Comparison of ENCODE assay signal across 10 cellular contexts in the genomic region with DNA sequence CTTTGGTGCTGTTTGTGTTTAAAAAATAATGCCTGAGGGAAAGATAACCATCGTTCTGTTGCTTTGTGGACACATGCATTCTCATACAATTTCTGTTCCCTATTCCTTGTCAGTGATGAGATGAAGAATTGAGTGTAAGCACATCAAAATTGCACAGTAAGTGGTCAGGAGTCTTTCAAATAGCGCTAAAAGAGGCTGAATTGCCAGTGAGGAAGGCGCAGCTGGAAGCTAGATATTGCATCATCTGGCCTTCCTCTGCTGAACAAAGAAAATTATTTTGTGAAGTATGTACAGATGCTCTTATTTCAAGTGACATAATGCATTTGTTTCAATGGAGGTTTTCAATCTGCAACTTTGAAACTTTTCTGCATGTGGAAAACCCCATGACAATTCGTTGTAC.
DNase-seq lines count a peak whose midpoint lies in the region; ATAC-seq and TF ChIP-seq lines count a peak whose summit lies in the region.
"Had no signal": no experiment of that assay in that cellular context is flagged by ENCODE, and none has a peak within 500 bp of the region (broad histone marks: within the 10 kb centered on the region; RNA-seq: fewer than 3 reads in every experiment).

No MANE protein-coding gene starts in this region.

- no peak overlapping the region for H3K27ac ChIP-seq in HCT116 (ENCODE audit: low read depth, low read length)
- peak overlapping the region; percentile 51 for H3K27ac ChIP-seq in rectal smooth muscle tissue (ENCODE audit: low read depth, low read length)
- H3K27ac ChIP-seq: VCaP had no signal

- no peak for TF ChIP-seq CTCF in HCT116 (IDR thresholded peaks at IDR 0.05 in 2 of 3, conservative IDR thresholded peaks at IDR 0.05 in 1 of 3; ENCODE audit: borderline replicate concordance in 1 of 3, insufficient read depth in 1 of 3, low read depth in 2 of 3, low read length in 2 of 3)

- DNase-seq in HCT116 (ENCODE audit: low read depth, low spot score) (no peak), NOMO-1 (lab: John Stamatoyannopoulos, UW; ENCODE audit: unreplicated experiment in 2 of 2) (peak; percentile 71 to 85), fibroblast of the conjunctiva (ENCODE audit: low read depth) (peak; percentile 79), anterior cingulate cortex (lab: John Stamatoyannopoulos, UW) (no peak)
- no peak for DNase-seq in central memory CD4-positive, alpha-beta T cell

- no peaks in the 10 kb centered on the region for H4K20me1 ChIP-seq in HCT116 (ENCODE audit: insufficient read depth)

- no peaks in the 10 kb centered on the region for H3K9me2 ChIP-seq in HCT116 (ENCODE audit: insufficient read depth)

- intact Hi-C loops in HCT116 (cut with micrococcal nuclease): no loop called here

- no peak for ATAC-seq in HCT116
- ATAC-seq in GM19328 (IDR thresholded peaks at IDR 0.05; ENCODE audit: unreplicated experiment): no peak
- no peak for ATAC-seq in HG03175 (IDR thresholded peaks at IDR 0.05; ENCODE audit: unreplicated experiment)

- H3K4me1 ChIP-seq in HCT116 (ENCODE audit: control insufficient read depth in 1 of 2, insufficient read depth in 2 of 2, low read length in 2 of 2) (peaks cover 0 to 7% of the 10 kb centered on the region in 2 experiments; a peak in 2 of 4 replicates), rectal smooth muscle tissue (ENCODE audit: control insufficient read depth, insufficient read depth, low read length) (peaks cover 11% of the 10 kb centered on the region)

- CTCF ChIA-PET in HCT116 (lab: Charles Lee): interaction anchor here (1.1 kb wide), 1 partner anchor 28 kb away, joined by 5 read pairs; no protein-coding TSS in a partner anchor

- no peak for TF ChIP-seq RAD21 in HCT116 (IDR thresholded peaks at IDR 0.05; ENCODE audit: low read depth)

- POLR2A ChIA-PET in HCT116 (lab: Charles Lee): no interaction called here

- no peaks in the 10 kb centered on the region for H3K9me3 ChIP-seq in HCT116 (ENCODE audit: control insufficient read depth in 1 of 2, insufficient read depth in 1 of 2, low read depth in 1 of 2, low read length in 2 of 2)
- H3K9me3 ChIP-seq: adrenal gland had no signal

- H3K36me3 ChIP-seq in HCT116 (ENCODE audit: control insufficient read depth in 1 of 2, insufficient read depth in 2 of 2, low read length in 2 of 2): no peaks in the 10 kb centered on the region
- no peaks in the 10 kb centered on the region for H3K36me3 ChIP-seq in rectal smooth muscle tissue (ENCODE audit: control insufficient read depth, insufficient read depth, low read length)
- H3K36me3 ChIP-seq: adrenal gland had no signal

- H3K9ac ChIP-seq in HCT116 (ENCODE audit: low read length): no peak overlapping the region
- no peak overlapping the region for H3K9ac ChIP-seq in rectal smooth muscle tissue (ENCODE audit: low read length)

- RAD21 ChIA-PET in HCT116 (lab: Charles Lee; ENCODE audit: low non-redundant PET in 1 of 2, low total read pairs in 2 of 2, uncharacterized antibody in 2 of 2, unreplicated experiment in 2 of 2): no interaction called here

- BruUV-seq in HCT116 (replicated peaks; lab: Mats Ljungman, UMichigan): no TSS peak

- TF ChIP-seq POLR2A in HCT116 (IDR thresholded peaks at IDR 0.05; ENCODE audit: borderline replicate concordance, extremely low read depth, insufficient read depth, insufficient read length): no peak

- H3K4me3 ChIP-seq in HCT116 (replicated peaks in 1 of 2; ENCODE audit: low read depth in 1 of 2, low read length in 2 of 2) (no peak overlapping the region), rectal smooth muscle tissue (ENCODE audit: low read length) (no peak overlapping the region)
- H3K4me3 ChIP-seq: adrenal gland had no signal

- H3K79me2 ChIP-seq in HCT116 (ENCODE audit: insufficient read depth, low read length): no peaks in the 10 kb centered on the region

- no peaks in the 10 kb centered on the region for H3K27me3 ChIP-seq in HCT116 (ENCODE audit: insufficient read depth, low read length)
- H3K27me3 ChIP-seq in rectal smooth muscle tissue (ENCODE audit: control insufficient read depth, insufficient read depth, low read length): no peaks in the 10 kb centered on the region
- H3K27me3 ChIP-seq: adrenal gland had no signal

- no peak overlapping the region for H3K4me2 ChIP-seq in HCT116 (ENCODE audit: low read length)

- peak overlapping the region; percentile 20 for H2AFZ ChIP-seq in HCT116 (ENCODE audit: low read depth, low read length, poor library complexity, severe bottlenecking)

TF ChIP-seq in HCT116, 20 proteins besides CTCF, POLR2A, EP300 and RAD21:
- TF ChIP-seq, protein P1, sequence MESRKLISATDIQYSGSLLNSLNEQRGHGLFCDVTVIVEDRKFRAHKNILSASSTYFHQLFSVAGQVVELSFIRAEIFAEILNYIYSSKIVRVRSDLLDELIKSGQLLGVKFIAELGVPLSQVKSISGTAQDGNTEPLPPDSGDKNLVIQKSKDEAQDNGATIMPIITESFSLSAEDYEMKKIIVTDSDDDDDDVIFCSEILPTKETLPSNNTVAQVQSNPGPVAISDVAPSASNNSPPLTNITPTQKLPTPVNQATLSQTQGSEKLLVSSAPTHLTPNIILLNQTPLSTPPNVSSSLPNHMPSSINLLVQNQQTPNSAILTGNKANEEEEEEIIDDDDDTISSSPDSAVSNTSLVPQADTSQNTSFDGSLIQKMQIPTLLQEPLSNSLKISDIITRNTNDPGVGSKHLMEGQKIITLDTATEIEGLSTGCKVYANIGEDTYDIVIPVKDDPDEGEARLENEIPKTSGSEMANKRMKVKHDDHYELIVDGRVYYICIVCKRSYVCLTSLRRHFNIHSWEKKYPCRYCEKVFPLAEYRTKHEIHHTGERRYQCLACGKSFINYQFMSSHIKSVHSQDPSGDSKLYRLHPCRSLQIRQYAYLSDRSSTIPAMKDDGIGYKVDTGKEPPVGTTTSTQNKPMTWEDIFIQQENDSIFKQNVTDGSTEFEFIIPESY (IDR thresholded peaks at IDR 0.05; ENCODE audit: extremely low read depth, insufficient replicate concordance, low read length): no peak
- TF ChIP-seq YY1 (IDR thresholded peaks at IDR 0.05; ENCODE audit: extremely low read depth, insufficient replicate concordance, low read depth, low read length): no peak
- no peak for TF ChIP-seq POLR2AphosphoS5 (IDR thresholded peaks at IDR 0.05; ENCODE audit: low read depth, low read length)
- TF ChIP-seq FOSL1 (IDR thresholded peaks at IDR 0.05; ENCODE audit: low read depth): no peak
- TF ChIP-seq EZH2phosphoT487 (IDR thresholded peaks at IDR 0.05; ENCODE audit: borderline replicate concordance): no peak
- no peak for TF ChIP-seq CEBPB (IDR thresholded peaks at IDR 0.05; ENCODE audit: low read depth)

Comparison
In these comparisons a context has a peak if more than half of its experiments do, and no peak if none do; other contexts are left out.
1. DNase-seq: peak in NOMO-1 (2 of 2) and fibroblast of the conjunctiva (single experiment); none in HCT116 (single experiment), central memory CD4-positive, alpha-beta T cell (single experiment) and anterior cingulate cortex (0 of 58).